Comparison of ENCODE assay signal across 8 cellular contexts in genomic region chr5:28344803-28345433, GRCh38.
DNase-seq lines count a peak whose midpoint lies in the region; ATAC-seq, FAIRE-seq and TF ChIP-seq lines count a peak whose summit lies in the region.

No MANE protein-coding gene starts in this region.

- BruUV-seq in A673 (replicated peaks; lab: Mats Ljungman, UMichigan) (no TSS peak), HCT116 (replicated peaks; lab: Mats Ljungman, UMichigan) (no TSS peak), endothelial cell of umbilical vein (replicated peaks; lab: Mats Ljungman, UMichigan) (no TSS peak)

- H3K27ac ChIP-seq in A673 (ENCODE audit: low read depth, low read length, poor library complexity, severe bottlenecking) (no peak overlapping the region), HCT116 (ENCODE audit: low read depth, low read length) (no peak overlapping the region), endothelial cell of umbilical vein (ENCODE audit: insufficient read depth, low read depth, low read length) (no peak overlapping the region)

- H3K9me3 ChIP-seq in A673 (ENCODE audit: low read depth, low read length, poor library complexity, severe bottlenecking) = no peaks in the 10 kb centered on the region
- H3K9me3 ChIP-seq in HCT116 (ENCODE audit: control insufficient read depth in 1 of 2, insufficient read depth in 1 of 2, low read depth in 1 of 2, low read length in 2 of 2) = peaks cover 0 to 14% of the 10 kb centered on the region in 2 experiments; a peak in 3 of 4 replicates
- no peaks in the 10 kb centered on the region for H3K9me3 ChIP-seq in endothelial cell of umbilical vein (replicated peaks; ENCODE audit: control insufficient read depth, insufficient read depth, low read length)

- no peaks in the 10 kb centered on the region for H3K79me2 ChIP-seq in HCT116 (ENCODE audit: insufficient read depth, low read length)
- H3K79me2 ChIP-seq in endothelial cell of umbilical vein (ENCODE audit: control insufficient read depth, insufficient read depth, low read length) = no peaks in the 10 kb centered on the region

- peak; percentile 73 for DNase-seq in A673 (ENCODE audit: low spot score)
- DNase-seq in HCT116 (ENCODE audit: low read depth, low spot score) = no peak
- DNase-seq in NOMO-1 treated with DMSO at 0.1 percent for 48 hours (lab: John Stamatoyannopoulos, UW; ENCODE audit: unreplicated experiment) = peak; percentile 71
- DNase-seq in endothelial cell of umbilical vein (ENCODE audit: low read depth, low spot score) = peak; percentile 41
- DNase-seq in superior temporal gyrus (ENCODE audit: extremely low spot score) = peak; percentile 38

- TF ChIP-seq RAD21 in HCT116 (IDR thresholded peaks at IDR 0.05; ENCODE audit: low read depth) = no peak

- H3K36me3 ChIP-seq in A673 (ENCODE audit: insufficient read depth, low read length, poor library complexity, severe bottlenecking) (no peaks in the 10 kb centered on the region), HCT116 (ENCODE audit: control insufficient read depth in 1 of 2, insufficient read depth in 2 of 2, low read length in 2 of 2) (no peaks in the 10 kb centered on the region), endothelial cell of umbilical vein (ENCODE audit: control insufficient read depth in 2 of 2, extremely low read depth in 1 of 2, insufficient read depth in 2 of 2, low read length in 2 of 2) (no peaks in the 10 kb centered on the region)

- H4K20me1 ChIP-seq in HCT116 (ENCODE audit: insufficient read depth) = no peaks in the 10 kb centered on the region
- H4K20me1 ChIP-seq in endothelial cell of umbilical vein (replicated peaks; ENCODE audit: control insufficient read depth, extremely low read depth, insufficient read depth, low read length) = no peaks in the 10 kb centered on the region

- no peak for TF ChIP-seq POLR2A in HCT116 (IDR thresholded peaks at IDR 0.05; ENCODE audit: borderline replicate concordance, extremely low read depth, insufficient read depth, insufficient read length)
- no peak for TF ChIP-seq POLR2A in endothelial cell of umbilical vein (IDR thresholded peaks at IDR 0.05; ENCODE audit: low read depth, low read length)

- H3K9me1 ChIP-seq in endothelial cell of umbilical vein (replicated peaks; ENCODE audit: control insufficient read depth, extremely low read depth, insufficient read depth, low read length) = no peaks in the 10 kb centered on the region

- H3K9me2 ChIP-seq in HCT116 (ENCODE audit: insufficient read depth) = no peaks in the 10 kb centered on the region

- FAIRE-seq in endothelial cell of umbilical vein (lab: Jason Lieb, UNC) = no peak

- intact Hi-C loops in A673 (cut with micrococcal nuclease; ENCODE audit: unreplicated experiment) = loop anchor here (1.0 to 5.0 kb wide), 3 partner anchors 231 to 552 kb away; no protein-coding TSS in a partner anchor
- intact Hi-C loops in HCT116 (cut with micrococcal nuclease) = no loop called here
- intact Hi-C loops in endothelial cell of umbilical vein (cut with micrococcal nuclease) = loop anchor here (2.0 kb wide), 1 partner anchor 422 kb away; no protein-coding TSS in a partner anchor

- dilution Hi-C loops in endothelial cell of umbilical vein (cut with MboI; ENCODE audit: extremely low pct_ligation_motif_present, low sequenced_read_pairs) = no loop called here

- H3K4me1 ChIP-seq in A673 (ENCODE audit: insufficient read depth, low read length, poor library complexity, severe bottlenecking) (no peaks in the 10 kb centered on the region), HCT116 (ENCODE audit: control insufficient read depth in 1 of 2, insufficient read depth in 2 of 2, low read length in 2 of 2) (no peaks in the 10 kb centered on the region), endothelial cell of umbilical vein (ENCODE audit: control insufficient read depth, extremely low read depth, insufficient read depth, low read length) (no peaks in the 10 kb centered on the region)

- H3K4me3 ChIP-seq in A673 (ENCODE audit: low read depth, low read length, poor library complexity, severe bottlenecking) (no peak overlapping the region), HCT116 (replicated peaks in 1 of 2; ENCODE audit: low read depth in 1 of 2, low read length in 2 of 2) (no peak overlapping the region), endothelial cell of umbilical vein (replicated peaks in 1 of 3; ENCODE audit: insufficient read depth in 1 of 3, low read depth in 1 of 3, low read length in 3 of 3) (no peak overlapping the region)

- POLR2A ChIA-PET in A673 (lab: Charles Lee; ENCODE audit: low non-redundant PET) (no interaction called here), HCT116 (lab: Charles Lee) (no interaction called here), endothelial cell of umbilical vein (lab: Charles Lee) (no interaction called here)

- CTCF ChIA-PET in A673 (lab: Charles Lee) = interaction anchor here (0.6 to 1.2 kb wide), 6 partner anchors 226 to 552 kb away, joined by 3 to 6 read pairs (median 4); no protein-coding TSS in a partner anchor
- CTCF ChIA-PET in HCT116 (lab: Charles Lee) = no interaction called here
- CTCF ChIA-PET in endothelial cell of umbilical vein (lab: Charles Lee) = interaction anchor here (0.7 to 2.0 kb wide), 7 partner anchors 12 to 422 kb away, joined by 3 to 10 read pairs (median 4); no protein-coding TSS in a partner anchor

- RAD21 ChIA-PET in HCT116 (lab: Charles Lee; ENCODE audit: low non-redundant PET in 1 of 2, low total read pairs in 2 of 2, uncharacterized antibody in 2 of 2, unreplicated experiment in 2 of 2) = no interaction called here

- H3K9ac ChIP-seq in HCT116 (ENCODE audit: low read length) = no peak overlapping the region
- H3K9ac ChIP-seq in endothelial cell of umbilical vein (replicated peaks; ENCODE audit: extremely low read depth, insufficient read depth, low read length) = no peak overlapping the region

- ATAC-seq in HCT116 = no peak
- ATAC-seq in HG02798 (IDR thresholded peaks at IDR 0.05; ENCODE audit: poor library complexity, unreplicated experiment) = no peak
- no peak for ATAC-seq in GM18517 (IDR thresholded peaks at IDR 0.05; ENCODE audit: unreplicated experiment)
- no peak for ATAC-seq in HG03159 (IDR thresholded peaks at IDR 0.05; ENCODE audit: unreplicated experiment)

- H3K4me2 ChIP-seq in HCT116 (ENCODE audit: low read length) (no peak overlapping the region), endothelial cell of umbilical vein (ENCODE audit: insufficient read depth, low read length) (no peak overlapping the region)

- TF ChIP-seq CTCF in A673 (conservative IDR thresholded peaks at IDR 0.05; ENCODE audit: low read depth, low read length) (peak; percentile 74), HCT116 (IDR thresholded peaks at IDR 0.05 in 2 of 3, conservative IDR thresholded peaks at IDR 0.05 in 1 of 3; ENCODE audit: borderline replicate concordance in 1 of 3, insufficient read depth in 1 of 3, low read depth in 2 of 3, low read length in 2 of 3) (0 out of 6 replicates have a peak, but pooled peaks of 2 of the 3 experiments have one; percentile 1 to 30), endothelial cell of umbilical vein (IDR thresholded peaks at IDR 0.05; ENCODE audit: extremely low read depth in 1 of 2, insufficient read depth in 1 of 2, low read depth in 1 of 2, low read length in 2 of 2) (peak; percentile 15 to 29)

- H2AFZ ChIP-seq in HCT116 (ENCODE audit: low read depth, low read length, poor library complexity, severe bottlenecking) (no peak overlapping the region), endothelial cell of umbilical vein (ENCODE audit: low read depth, low read length) (no peak overlapping the region)

- H3K27me3 ChIP-seq in A673 (replicated peaks; ENCODE audit: insufficient read depth, low read depth, low read length, poor library complexity) (no peaks in the 10 kb centered on the region), HCT116 (ENCODE audit: insufficient read depth, low read length) (no peaks in the 10 kb centered on the region), endothelial cell of umbilical vein (ENCODE audit: control insufficient read depth in 2 of 2, insufficient read depth in 2 of 2, low read length in 2 of 2) (no peaks in the 10 kb centered on the region)

TF ChIP-seq in HCT116, 20 proteins besides CTCF, POLR2A, EP300 and RAD21 (continues in another document):
- TF ChIP-seq SRF (IDR thresholded peaks at IDR 0.05; ENCODE audit: low read depth) (no peak), ZNF274 (IDR thresholded peaks at IDR 0.05; ENCODE audit: low read depth, low read length) (no peak), ZFX (IDR thresholded peaks at IDR 0.05) (no peak), SP1 (IDR thresholded peaks at IDR 0.05; ENCODE audit: low read depth) (no peak), POLR2AphosphoS5 (IDR thresholded peaks at IDR 0.05; ENCODE audit: low read depth, low read length) (no peak), CEBPB (IDR thresholded peaks at IDR 0.05; ENCODE audit: low read depth) (no peak), JUND (IDR thresholded peaks at IDR 0.05) (no peak), CBX3 (IDR thresholded peaks at IDR 0.05; ENCODE audit: low read depth) (no peak), MAX (IDR thresholded peaks at IDR 0.05) (no peak)

TF ChIP-seq in endothelial cell of umbilical vein, 7 proteins besides CTCF, POLR2A, EP300 and RAD21:
- no peak for TF ChIP-seq MYC (IDR thresholded peaks at IDR 0.05; ENCODE audit: low read depth, low read length)
- TF ChIP-seq MAX (IDR thresholded peaks at IDR 0.05; ENCODE audit: insufficient read depth, insufficient read length) = no peak
- no peak for TF ChIP-seq POLR2AphosphoS5 (IDR thresholded peaks at IDR 0.05; ENCODE audit: insufficient read depth, low read depth, low read length)
- no peak for TF ChIP-seq GATA2 (IDR thresholded peaks at IDR 0.05; ENCODE audit: insufficient read depth, insufficient read length, low read depth, low read length)
- TF ChIP-seq JUN (IDR thresholded peaks at IDR 0.05; ENCODE audit: borderline replicate concordance, insufficient read depth, insufficient read length, low read depth) = no peak
- no peak for TF ChIP-seq EZH2 (IDR thresholded peaks at IDR 0.05; ENCODE audit: borderline replicate concordance, low read depth, low read length, severe bottlenecking)
- TF ChIP-seq FOS (IDR thresholded peaks at IDR 0.05; ENCODE audit: borderline replicate concordance, insufficient read depth, low read length) = no peak

Comparison
In these comparisons a context has a peak if more than half of its experiments do, and no peak if none do; other contexts are left out.
1. CTCF ChIP-seq: peak in every context shown above with its lines; median percentile 74 in A673; 22 in endothelial cell of umbilical vein; 16 in HCT116.